In genomic region chr2:236665130-236665529, GRCh38 we compare ENCODE assay signal across 16 cellular contexts.
DNase-seq lines count a peak whose midpoint lies in the region; ATAC-seq and TF ChIP-seq lines count a peak whose summit lies in the region.
"Had no signal": no experiment of that assay in that cellular context is flagged by ENCODE, and none has a peak within 500 bp of the region (broad histone marks: within the 10 kb centered on the region; RNA-seq: fewer than 3 reads in every experiment).

No MANE protein-coding gene starts in this region.

- no peak overlapping the region for H3K27ac ChIP-seq in right atrium auricular region
- H3K27ac ChIP-seq: HL-60 had no signal

- no peaks in the 10 kb centered on the region for H3K36me3 ChIP-seq in right atrium auricular region

- no peak overlapping the region for H3K4me3 ChIP-seq in right atrium auricular region
- H3K4me3 ChIP-seq: K562 had no signal

- no peak for TF ChIP-seq CTCF in right atrium auricular region (IDR thresholded peaks at IDR 0.05)

- no peaks in the 10 kb centered on the region for H3K27me3 ChIP-seq in right atrium auricular region

- H3K9me3 ChIP-seq in right atrium auricular region, result peaks cover 0 to 14% of the 10 kb centered on the region in 2 donors

- intact Hi-C loops in Right ventricle myocardium superior (cut with DNase I), result no loop called here

- peak; percentile 28 for DNase-seq in right atrium auricular region (ENCODE audit: low spot score)
- DNase-seq in Right ventricle myocardium superior, result no peak
- peak; percentile 62 for DNase-seq in RPMI7951 (ENCODE audit: low read depth)
- peak; percentile 49 for DNase-seq in glomerular visceral epithelial cell (ENCODE audit: extremely low spot score)
- no peak for DNase-seq in HPDE6-E6E7 (ENCODE audit: extremely low spot score)
- DNase-seq in DMS53 treated with DMSO at 0.1 percent for 48 hours (lab: John Stamatoyannopoulos, UW; ENCODE audit: unreplicated experiment), result no peak
- DNase-seq: CD4-positive, CD25-positive, alpha-beta regulatory T cell; HCEC 1CT; NCI-H1417 treated with DMSO at 0.1 percent for 48 hours; NCI-H2029 treated with DMSO at 0.1 percent for 48 hours; NCI-H2171 treated with DMSO at 0.1 percent for 48 hours; NCI-H446 treated with DMSO at 0.1 percent for 48 hours; NK-92 treated with Interleukin-12 subunit alpha and Interleukin-12 subunit beta, amount 100 ng/mL, for 24 hours had no signal

- H3K4me1 ChIP-seq in right atrium auricular region, result peaks cover 0 to 36% of the 10 kb centered on the region in 2 donors

- no peak for ATAC-seq in Right ventricle myocardium superior (ENCODE audit: poor library complexity)
- ATAC-seq in GM21786 (IDR thresholded peaks at IDR 0.05; ENCODE audit: unreplicated experiment), result no peak
- ATAC-seq: K562 had no signal

Comparison
In these comparisons a context has a peak if more than half of its experiments do, and no peak if none do; other contexts are left out.
1. DNase-seq: peak in right atrium auricular region (single experiment), RPMI7951 (single experiment) and glomerular visceral epithelial cell (single experiment); none in Right ventricle myocardium superior (single experiment), HPDE6-E6E7 (single experiment) and DMS53 treated with DMSO at 0.1 percent for 48 hours (single experiment).